Comparison of ENCODE assay signal across 2 cellular contexts in genomic region chr14:50249118-50249775, GRCh38.
TF ChIP-seq lines count a peak whose summit lies in the region.

No MANE protein-coding gene starts in this region.

TF ChIP-seq in GM23338, 12 proteins besides CTCF, POLR2A, EP300 and RAD21:
- TF ChIP-seq ETS1 (IDR thresholded peaks at IDR 0.05) = no peak
- TF ChIP-seq STAT1 (IDR thresholded peaks at IDR 0.05; ENCODE audit: unreplicated experiment) = no peak
- no peak for TF ChIP-seq JUNB (IDR thresholded peaks at IDR 0.05; ENCODE audit: unreplicated experiment)
- TF ChIP-seq EZH2 (IDR thresholded peaks at IDR 0.05; ENCODE audit: low read depth, unreplicated experiment) = no peak
- no peak for TF ChIP-seq POLR2AphosphoS5 (IDR thresholded peaks at IDR 0.05; ENCODE audit: low read depth)
- no peak for TF ChIP-seq CREB1 (CRISPR knock-in tag; IDR thresholded peaks at IDR 0.05; ENCODE audit: low read depth)
- no peak for TF ChIP-seq ZNF331 (CRISPR knock-in tag; IDR thresholded peaks at IDR 0.05; ENCODE audit: low read depth)
- TF ChIP-seq ZNF114 (CRISPR knock-in tag; IDR thresholded peaks at IDR 0.05) = no peak
- TF ChIP-seq REST (IDR thresholded peaks at IDR 0.05; ENCODE audit: unreplicated experiment) = no peak
- no peak for TF ChIP-seq EZH2phosphoT487 (IDR thresholded peaks at IDR 0.05; ENCODE audit: unreplicated experiment)
- TF ChIP-seq NANOG (IDR thresholded peaks at IDR 0.05; ENCODE audit: borderline replicate concordance) = no peak
- TF ChIP-seq ZNF462 (CRISPR knock-in tag; IDR thresholded peaks at IDR 0.05) = no peak

TF ChIP-seq in IMR-90, 13 proteins besides CTCF, POLR2A, EP300 and RAD21:
- TF ChIP-seq MAFK (IDR thresholded peaks at IDR 0.05; ENCODE audit: low read depth, low read length) (no peak), MAZ (IDR thresholded peaks at IDR 0.05; ENCODE audit: borderline replicate concordance, low read depth, low read length) (no peak), RCOR1 (IDR thresholded peaks at IDR 0.05; ENCODE audit: insufficient replicate concordance, low read length) (no peak), FOS (IDR thresholded peaks at IDR 0.05; ENCODE audit: low read depth, low read length) (no peak), CEBPB (IDR thresholded peaks at IDR 0.05; ENCODE audit: low read depth, low read length) (no peak), BHLHE40 (IDR thresholded peaks at IDR 0.05; ENCODE audit: low read depth, low read length) (no peak), RFX5 (IDR thresholded peaks at IDR 0.05; ENCODE audit: low read depth, low read length) (no peak), MXI1 (IDR thresholded peaks at IDR 0.05; ENCODE audit: borderline replicate concordance, low read depth, low read length) (no peak), NFE2L2 (IDR thresholded peaks at IDR 0.05; ENCODE audit: low read depth, low read length) (no peak), CHD1 (IDR thresholded peaks at IDR 0.05; ENCODE audit: low read depth, low read length) (no peak), SMC3 (IDR thresholded peaks at IDR 0.05; ENCODE audit: low read depth, low read length) (no peak), USF2 (IDR thresholded peaks at IDR 0.05; ENCODE audit: low read depth, low read length) (no peak), ELK1 (IDR thresholded peaks at IDR 0.05; ENCODE audit: borderline replicate concordance, low read depth, low read length) (no peak)
TF ChIP-seq in IMR-90: peak in this region for 0.
